Comparison of ENCODE assay signal across 16 cellular contexts in the genomic region with DNA sequence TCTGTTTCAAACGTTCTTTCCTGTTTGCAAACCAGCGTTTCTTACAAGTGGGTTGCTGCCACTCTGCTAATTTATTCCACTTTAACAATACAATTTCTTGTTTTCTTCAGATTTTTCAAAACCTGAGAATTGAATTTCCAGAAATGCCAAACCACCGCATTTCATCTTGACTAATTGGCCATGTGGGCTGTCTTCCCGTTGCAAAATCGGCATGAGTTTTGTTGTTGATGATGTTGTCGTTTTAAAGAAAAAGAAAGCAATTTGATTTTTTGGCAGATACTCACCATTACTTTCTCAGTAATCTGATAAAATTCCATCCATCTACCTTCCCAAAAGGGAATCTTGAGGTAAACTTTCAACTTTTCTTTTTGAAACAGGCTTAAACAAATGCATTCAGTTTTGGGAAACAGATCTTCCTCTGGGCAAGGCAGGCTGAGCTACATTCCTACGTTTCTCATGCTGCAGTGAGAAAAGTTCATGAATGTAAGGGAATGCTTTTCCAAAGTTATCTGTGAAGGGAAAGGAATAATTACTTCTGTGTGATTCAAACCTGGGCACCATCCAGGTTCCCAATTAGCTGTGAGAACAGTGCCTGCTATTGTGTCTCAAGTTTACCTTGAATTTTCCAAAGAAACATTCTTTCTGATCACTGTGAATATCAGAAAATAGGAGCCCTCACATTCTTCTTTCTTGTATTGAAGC.
DNase-seq lines count a peak whose midpoint lies in the region; FAIRE-seq and TF ChIP-seq lines count a peak whose summit lies in the region.
"Had no signal": no experiment of that assay in that cellular context is flagged by ENCODE, and none has a peak within 500 bp of the region (broad histone marks: within the 10 kb centered on the region; RNA-seq: fewer than 3 reads in every experiment).

No MANE protein-coding gene starts in this region.

- H3K4me2 ChIP-seq in GM23248 (ENCODE audit: unreplicated experiment) (peak overlapping the region; percentile 82), astrocyte (ENCODE audit: low read length) (peak overlapping the region; percentile 71)

- no peaks in the 10 kb centered on the region for H3K36me3 ChIP-seq in GM23248 (ENCODE audit: low read depth)
- H3K36me3 ChIP-seq in astrocyte (ENCODE audit: insufficient read depth, low read length): no peaks in the 10 kb centered on the region
- H3K36me3 ChIP-seq in rectal smooth muscle tissue (ENCODE audit: control insufficient read depth, insufficient read depth, low read length): no peaks in the 10 kb centered on the region
- no peaks in the 10 kb centered on the region for H3K36me3 ChIP-seq in endodermal cell (ENCODE audit: control insufficient read depth, insufficient read depth, low read length)
- H3K36me3 ChIP-seq: upper lobe of left lung had no signal

- H3K27me3 Mint-ChIP-seq in astrocyte (ENCODE audit: low read depth, unreplicated experiment) (no peaks in the 10 kb centered on the region), endodermal cell (ENCODE audit: insufficient read depth) (peaks cover 2% of the 10 kb centered on the region)

- DNase-seq in GM23248 (peak; percentile 54), astrocyte (ENCODE audit: low read depth) (peak; percentile 52), foreskin fibroblast (peak; percentile 33 to 68), hepatic stellate cell (ENCODE audit: low spot score) (no peak), CD1c-positive myeloid dendritic cell (ENCODE audit: extremely low spot score) (no peak), NCI-H187 treated with DMSO at 0.1 percent for 48 hours (lab: John Stamatoyannopoulos, UW) (no peak), endodermal cell (no peak)
- DNase-seq: activated CD8-positive, alpha-beta memory T cell treated with anti-CD3 and anti-CD28 coated beads, Interleukin-2, amount 10 ng/mL, durations not matched to agents 7 days and 5 days; caudate nucleus; DMS 273 treated with DMSO at 0.1 percent for 48 hours; hypothalamus; MV-4-11; stimulated activated CD4-positive, alpha-beta T cell treated with anti-CD3 and anti-CD28 coated beads, Interleukin-2, amount 100 ng/mL, for 48 hours; upper lobe of left lung had no signal

- no peaks in the 10 kb centered on the region for H3K27me3 ChIP-seq in GM23248 (replicated peaks; ENCODE audit: insufficient read depth)
- no peaks in the 10 kb centered on the region for H3K27me3 ChIP-seq in astrocyte (ENCODE audit: insufficient read depth, low read length)
- no peaks in the 10 kb centered on the region for H3K27me3 ChIP-seq in rectal smooth muscle tissue (ENCODE audit: control insufficient read depth, insufficient read depth, low read length)
- no peaks in the 10 kb centered on the region for H3K27me3 ChIP-seq in endodermal cell (ENCODE audit: control insufficient read depth, insufficient read depth, low read length, poor library complexity, severe bottlenecking)
- H3K27me3 ChIP-seq: upper lobe of left lung had no signal

- peaks cover 14% of the 10 kb centered on the region for H3K4me1 ChIP-seq in GM23248 (ENCODE audit: insufficient read depth)
- H3K4me1 ChIP-seq in astrocyte (ENCODE audit: insufficient read depth, low read length): no peaks in the 10 kb centered on the region
- H3K4me1 ChIP-seq in rectal smooth muscle tissue (ENCODE audit: control insufficient read depth, insufficient read depth, low read length): peaks cover 5% of the 10 kb centered on the region
- H3K4me1 ChIP-seq in endodermal cell (ENCODE audit: control insufficient read depth, insufficient read depth, low read length): peaks cover 15% of the 10 kb centered on the region
- H3K4me1 ChIP-seq: upper lobe of left lung had no signal

- in situ Hi-C loops in GM23248 (cut with MboI): no loop called here

- H3K36me3 Mint-ChIP-seq in astrocyte (ENCODE audit: low read depth, unreplicated experiment) (no peaks in the 10 kb centered on the region), endodermal cell (ENCODE audit: low read depth) (no peaks in the 10 kb centered on the region)
- H3K36me3 Mint-ChIP-seq: activated CD8-positive, alpha-beta memory T cell treated with anti-CD3 and anti-CD28 coated beads, Interleukin-2, amount 10 ng/mL, durations not matched to agents 7 days and 5 days had no signal

- H3K9ac ChIP-seq in GM23248: peak overlapping the region; percentile 59
- no peak overlapping the region for H3K9ac ChIP-seq in astrocyte (ENCODE audit: low read length)
- H3K9ac ChIP-seq in rectal smooth muscle tissue (ENCODE audit: low read length): no peak overlapping the region
- H3K9ac ChIP-seq in endodermal cell (ENCODE audit: extremely low read depth, low read length, poor library complexity, severe bottlenecking): no peak overlapping the region

- no peak overlapping the region for H3K27ac Mint-ChIP-seq in astrocyte (ENCODE audit: unreplicated experiment)
- H3K27ac Mint-ChIP-seq in endodermal cell: no peak overlapping the region
- H3K27ac Mint-ChIP-seq: activated CD8-positive, alpha-beta memory T cell treated with anti-CD3 and anti-CD28 coated beads, Interleukin-2, amount 10 ng/mL, durations not matched to agents 7 days and 5 days; T-helper 2 cell treated with Interferon-gamma antibody and Interleukin-4, amounts not matched to agents 5 μg/mL and 100 μg/mL, for 36 hours had no signal

- no peaks in the 10 kb centered on the region for H3K79me2 ChIP-seq in GM23248 (ENCODE audit: insufficient read depth)
- no peaks in the 10 kb centered on the region for H3K79me2 ChIP-seq in astrocyte (ENCODE audit: insufficient read depth, low read length)

- no peak for TF ChIP-seq CTCF in astrocyte (IDR thresholded peaks at IDR 0.05; ENCODE audit: insufficient read depth, low read depth, low read length)
- no peak for TF ChIP-seq CTCF in foreskin fibroblast (IDR thresholded peaks at IDR 0.05; ENCODE audit: low read depth, low read length)
- no peak for TF ChIP-seq CTCF in endodermal cell (conservative IDR thresholded peaks at IDR 0.05)

- H3K27ac ChIP-seq in GM23248 (peak overlapping the region; percentile 42), astrocyte (ENCODE audit: low read depth, low read length) (no peak overlapping the region), rectal smooth muscle tissue (ENCODE audit: low read depth, low read length) (peak overlapping the region; percentile 26), endodermal cell (ENCODE audit: low read depth, low read length) (no peak overlapping the region)
- H3K27ac ChIP-seq: upper lobe of left lung had no signal

- H3K9me2 ChIP-seq in GM23248 (ENCODE audit: insufficient read depth): no peaks in the 10 kb centered on the region

- H3K9me3 ChIP-seq in GM23248 (ENCODE audit: low read depth): no peaks in the 10 kb centered on the region
- H3K9me3 ChIP-seq in astrocyte (ENCODE audit: insufficient read depth, low read depth, low read length): no peaks in the 10 kb centered on the region
- H3K9me3 ChIP-seq in endodermal cell (ENCODE audit: control insufficient read depth, low read length): no peaks in the 10 kb centered on the region
- H3K9me3 ChIP-seq: upper lobe of left lung had no signal

- H3K4me3 Mint-ChIP-seq in astrocyte (ENCODE audit: unreplicated experiment) (no peak overlapping the region), endodermal cell (no peak overlapping the region)
- H3K4me3 Mint-ChIP-seq: activated CD8-positive, alpha-beta memory T cell treated with anti-CD3 and anti-CD28 coated beads, Interleukin-2, amount 10 ng/mL, durations not matched to agents 7 days and 5 days; T-helper 2 cell treated with Interferon-gamma antibody and Interleukin-4, amounts not matched to agents 5 μg/mL and 100 μg/mL, for 36 hours had no signal

- WGBS in GM23248 (ENCODE audit: low coverage in 1 of 2, low lambda C conversion rate in 2 of 2, missing lambda C conversion rate in 2 of 2), 2 experiments: 2 to 3% methylated on average over 7 of the region's 7 CpGs
- WGBS in endodermal cell (ENCODE audit: insufficient coverage in 1 of 2, insufficient read length in 1 of 2), 2 experiments: 90 to 100% methylated on average over 2 to 7 of the region's 7 CpGs

- H3F3A ChIP-seq in GM23248 (ENCODE audit: insufficient read depth): peaks cover 10% of the 10 kb centered on the region; the same call in 1 of the 2 replicates

- H3K4me3 ChIP-seq in GM23248: peak overlapping the region; percentile 69
- H3K4me3 ChIP-seq in astrocyte (ENCODE audit: insufficient read depth, low read depth, low read length): no peak overlapping the region
- peak overlapping the region; percentile 4 to 13 for H3K4me3 ChIP-seq in foreskin fibroblast (ENCODE audit: low read depth in 1 of 2, low read length in 2 of 2)
- H3K4me3 ChIP-seq in rectal smooth muscle tissue (ENCODE audit: low read length): no peak overlapping the region
- no peak overlapping the region for H3K4me3 ChIP-seq in endodermal cell (ENCODE audit: low read length)
- H3K4me3 ChIP-seq: upper lobe of left lung had no signal

- H3K9me3 Mint-ChIP-seq in astrocyte (ENCODE audit: unreplicated experiment): no peaks in the 10 kb centered on the region
- H3K9me3 Mint-ChIP-seq in endodermal cell: no peaks in the 10 kb centered on the region
- H3K9me3 Mint-ChIP-seq: T-helper 2 cell treated with Interferon-gamma antibody and Interleukin-4, amounts not matched to agents 5 μg/mL and 100 μg/mL, for 36 hours had no signal

- H4K20me1 ChIP-seq in GM23248 (ENCODE audit: insufficient read depth) (no peaks in the 10 kb centered on the region), astrocyte (ENCODE audit: insufficient read depth, low read length) (no peaks in the 10 kb centered on the region)

- H3K4me1 Mint-ChIP-seq in astrocyte (ENCODE audit: low read depth, unreplicated experiment) (peaks cover 5% of the 10 kb centered on the region), endodermal cell (peaks cover 17% of the 10 kb centered on the region)
- H3K4me1 Mint-ChIP-seq: activated CD8-positive, alpha-beta memory T cell treated with anti-CD3 and anti-CD28 coated beads, Interleukin-2, amount 10 ng/mL, durations not matched to agents 7 days and 5 days had no signal

- peak; percentile 78 for FAIRE-seq in astrocyte (lab: Jason Lieb, UNC)

- H2AFZ ChIP-seq in GM23248 (peak overlapping the region; percentile 87), astrocyte (ENCODE audit: low read depth, low read length) (peak overlapping the region; percentile 8)

Comparison
In these comparisons a context has a peak if more than half of its experiments do, and no peak if none do; other contexts are left out.
1. DNase-seq: peak in GM23248 (single experiment), astrocyte (single experiment) and foreskin fibroblast (2 of 2); none in hepatic stellate cell (single experiment), CD1c-positive myeloid dendritic cell (single experiment), NCI-H187 treated with DMSO at 0.1 percent for 48 hours (single experiment) and endodermal cell (single experiment).
2. H3K27ac ChIP-seq: peak in GM23248 (single experiment) and rectal smooth muscle tissue (single experiment); none in astrocyte (single experiment) and endodermal cell (single experiment).
3. H3K4me3 ChIP-seq: peak in GM23248 (single experiment) and foreskin fibroblast (2 of 2); none in astrocyte (single experiment), rectal smooth muscle tissue (single experiment) and endodermal cell (single experiment).